Comparison of ENCODE assay signal across 15 cellular contexts in genomic region chr17:6503641-6504195, GRCh38. TPM values are rescaled to one million over a fixed set of nuclear protein-coding genes. Genes with fewer than 3 reads are reported as not detected.
"Had no signal": no experiment of that assay in that cellular context is flagged by ENCODE, and none has a peak within 500 bp of the region (broad histone marks: within the 10 kb centered on the region; RNA-seq: fewer than 3 reads in every experiment).

No MANE protein-coding gene starts in this region.

- H3K4me1 ChIP-seq: parathyroid adenoma, thyroid gland had no signal

- H3K27ac ChIP-seq: foreskin keratinocyte, parathyroid adenoma, skin epidermis, suprapubic skin, thyroid gland, vagina had no signal

- H3K9me3 ChIP-seq: mucosa of descending colon, suprapubic skin, thyroid gland, vagina had no signal

- H3K36me3 ChIP-seq: suprapubic skin, thyroid gland, vagina had no signal

- H3K4me3 ChIP-seq: mucosa of descending colon, skin epidermis, suprapubic skin, thyroid gland, vagina had no signal

- H3K9ac ChIP-seq: parathyroid adenoma had no signal

- DNase-seq: effector memory CD4-positive, alpha-beta T cell; foreskin keratinocyte; hippocampal formation; kidney glomerular epithelial cell; mammary epithelial cell; mucosa of descending colon; naive thymus-derived CD8-positive, alpha-beta T cell; stimulated activated CD4-positive, alpha-beta T cell treated with anti-CD3 and anti-CD28 coated beads, Interleukin-2, amount 100 ng/mL, for 48 hours; stimulated activated naive CD8-positive, alpha-beta T cell treated with anti-CD3 and anti-CD28 coated beads, Interleukin-15, Interleukin-2, amounts not matched to agents 100 U/mL and 50 U/mL, for 24 hours; thyroid gland had no signal

- ATAC-seq: foreskin keratinocyte; mucosa of descending colon; naive thymus-derived CD8-positive, alpha-beta T cell; sciatic nerve; stimulated activated naive CD8-positive, alpha-beta T cell treated with anti-CD3 and anti-CD28 coated beads, Interleukin-15, Interleukin-2, amounts not matched to agents 100 U/mL and 50 U/mL, for 24 hours had no signal

- H3K27me3 ChIP-seq: foreskin keratinocyte, suprapubic skin, thyroid gland, vagina had no signal

RNA-seq across cellular contexts. Expression of gene PITPNM3, which starts 52.6 kb away (rescaled TPM):
- polyA plus RNA-seq: naive thymus-derived CD8-positive, alpha-beta T cell had no signal

RNA-seq across cellular contexts. Expression of gene PIMREG, which starts 59.5 kb away (rescaled TPM):
- total RNA-seq: naive thymus-derived CD8-positive, alpha-beta T cell; sciatic nerve; thyroid gland had no signal
